Comparison of ENCODE assay signal across 8 cellular contexts in genomic region chr1:179002552-179003345, GRCh38. TPM values are rescaled to one million over a fixed set of nuclear protein-coding genes. Genes with fewer than 3 reads are reported as not detected.
DNase-seq lines count a peak whose midpoint lies in the region; ATAC-seq and TF ChIP-seq lines count a peak whose summit lies in the region.

No MANE protein-coding gene starts in this region.

- H3K27ac ChIP-seq in coronary artery (no peak overlapping the region), lower lobe of right lung (no peak overlapping the region)

- peak; percentile 70 for DNase-seq in NCI-H2196 (lab: John Stamatoyannopoulos, UW; ENCODE audit: unreplicated experiment)
- DNase-seq in NCI-H2196 treated with DMSO at 0.1 percent for 48 hours (lab: John Stamatoyannopoulos, UW; ENCODE audit: unreplicated experiment): no peak
- DNase-seq in NCI-H446 (lab: John Stamatoyannopoulos, UW): peak; percentile 50 to 79
- DNase-seq in activated CD4-positive, alpha-beta T cell treated with anti-CD3 and anti-CD28 coated beads for 24 hours (ENCODE audit: low read depth in 2 of 2): peak; percentile 48 to 65
- peak; percentile 82 for DNase-seq in coronary artery (ENCODE audit: low spot score)
- DNase-seq in lower lobe of right lung: peak; percentile 65
- DNase-seq in stimulated activated CD4-positive, alpha-beta T cell treated with anti-CD3 and anti-CD28 coated beads, TNF-alpha, amount 100 ng/mL, for 24 hours (ENCODE audit: low read depth in 3 of 3): peak; percentile 38 to 61 (median 41)

- intact Hi-C loops in lower lobe of right lung (cut with DNase I): loop anchor here (10.0 kb wide), 1 partner anchor 468 kb away; no protein-coding TSS in a partner anchor

- ATAC-seq in HG02973 (IDR thresholded peaks at IDR 0.05; ENCODE audit: unreplicated experiment) (peak; percentile 73), lower lobe of right lung (peak; percentile 86 to 90)

- H3K27me3 ChIP-seq in lower lobe of right lung (ENCODE audit: low read depth): peaks cover 3% of the 10 kb centered on the region

- H3K36me3 ChIP-seq in lower lobe of right lung: no peaks in the 10 kb centered on the region

- H3K4me1 ChIP-seq in lower lobe of right lung: peaks cover 7% of the 10 kb centered on the region

- H3K9me3 ChIP-seq in lower lobe of right lung: no peaks in the 10 kb centered on the region

- H3K4me3 ChIP-seq in coronary artery: peak overlapping the region; percentile 32
- H3K4me3 ChIP-seq in lower lobe of right lung: no peak overlapping the region

- TF ChIP-seq CTCF in coronary artery (IDR thresholded peaks at IDR 0.05) (peak; percentile 92), lower lobe of right lung (IDR thresholded peaks at IDR 0.05) (peak; percentile 98)

RNA-seq across cellular contexts. Expression of gene FAM20B, which starts 22.9 kb away (rescaled TPM):
- total RNA-seq in lower lobe of right lung: 38.2 TPM
